ENCODE assay signal across 1 cellular context in genomic region chr6:39225946-39226437, GRCh38.
TF ChIP-seq lines count a peak whose summit lies in the region.

No MANE protein-coding gene starts in this region.

TF ChIP-seq in K562, 482 proteins besides CTCF, POLR2A, EP300 and RAD21 (continued from another document and continues in another):
- TF ChIP-seq CREB3L1 (IDR thresholded peaks at IDR 0.05; ENCODE audit: borderline replicate concordance, low read depth) (peak; percentile 32; the same call in 1 of the 2 replicates), CXXC5 (CRISPR knock-in tag; IDR thresholded peaks at IDR 0.05) (peak; percentile 57; the same call in 1 of the 2 replicates), HSF4 (CRISPR knock-in tag; IDR thresholded peaks at IDR 0.05; ENCODE audit: borderline replicate concordance) (0 out of 2 replicates have a peak, but pooled peaks have one; percentile 23), SPI1 (IDR thresholded peaks at IDR 0.05; ENCODE audit: borderline replicate concordance, low read depth, low read length) (peak; percentile 63; the same call in 1 of the 2 replicates), EGR1 (conservative IDR thresholded peaks at IDR 0.05) (no peak), MLLT1 (IDR thresholded peaks at IDR 0.05) (0 out of 4 replicates have a peak, but pooled peaks of 1 of the 2 experiments have one; percentile 13), ZNF592 (IDR thresholded peaks at IDR 0.05) (peak; percentile 96), C11orf30 (IDR thresholded peaks at IDR 0.05; ENCODE audit: low read depth) (peak; percentile 88), E2F3 (CRISPR knock-in tag; IDR thresholded peaks at IDR 0.05) (peak; percentile 84), BACH1 (tag; IDR thresholded peaks at IDR 0.05) (peak; percentile 85), MAFK (IDR thresholded peaks at IDR 0.05; ENCODE audit: low read length) (peak; percentile 60), USF1 (CRISPR knock-in tag; IDR thresholded peaks at IDR 0.05) (peak; percentile 93), FOXK2 (conservative IDR thresholded peaks at IDR 0.05 in 1 of 2, IDR thresholded peaks at IDR 0.05 in 1 of 2; ENCODE audit: low read depth in 2 of 2) (0 out of 4 replicates have a peak, but pooled peaks of 1 of the 2 experiments have one; percentile 56), JUNB (CRISPR knock-in tag; conservative IDR thresholded peaks at IDR 0.05) (peak; percentile 51; the same call in 1 of the 2 replicates), HNRNPK (IDR thresholded peaks at IDR 0.05; ENCODE audit: low read depth, low read length, poor library complexity, severe bottlenecking) (no peak), NR2C2 (CRISPR knock-in tag; IDR thresholded peaks at IDR 0.05) (no peak), NR2C2 (tag; IDR thresholded peaks at IDR 0.05) (peak; percentile 87), KDM1A (IDR thresholded peaks at IDR 0.05) (peak in 1 of 2 experiments; percentile 28; a peak in 1 of 4 replicates), FOXO4 (CRISPR knock-in tag; IDR thresholded peaks at IDR 0.05) (no peak), ZNF354B (CRISPR knock-in tag; IDR thresholded peaks at IDR 0.05) (0 out of 2 replicates have a peak, but pooled peaks have one; percentile 2), BRF2 (IDR thresholded peaks at IDR 0.05; ENCODE audit: borderline replicate concordance, insufficient read depth, insufficient read length) (no peak), NCOR1 (IDR thresholded peaks at IDR 0.05) (no peak), NFE2L1 (tag; IDR thresholded peaks at IDR 0.05; ENCODE audit: borderline replicate concordance, low read depth) (peak; percentile 14; the same call in 1 of the 2 replicates), ZBTB2 (IDR thresholded peaks at IDR 0.05) (peak; percentile 59; the same call in 1 of the 2 replicates), USF2 (CRISPR knock-in tag; IDR thresholded peaks at IDR 0.05) (peak; percentile 89), SLC30A9 (CRISPR knock-in tag; IDR thresholded peaks at IDR 0.05) (no peak), EP400 (IDR thresholded peaks at IDR 0.05) (peak; percentile 68), SMARCE1 (IDR thresholded peaks at IDR 0.05) (peak; percentile 82), TBL1XR1 (IDR thresholded peaks at IDR 0.05; ENCODE audit: low read length in 2 of 2) (no peak), GATAD2A (IDR thresholded peaks at IDR 0.05) (0 out of 2 replicates have a peak, but pooled peaks have one; percentile 74), DPF2 (IDR thresholded peaks at IDR 0.05) (peak; percentile 94), ZBTB17 (CRISPR knock-in tag; IDR thresholded peaks at IDR 0.05) (peak; percentile 82), ZNF133 (CRISPR knock-in tag; IDR thresholded peaks at IDR 0.05) (no peak), KDM5B (IDR thresholded peaks at IDR 0.05; ENCODE audit: insufficient replicate concordance, low read depth, low read length) (peak; percentile 23), ZKSCAN3 (CRISPR knock-in tag; IDR thresholded peaks at IDR 0.05) (no peak), ZNF655 (CRISPR knock-in tag; IDR thresholded peaks at IDR 0.05) (no peak), ZFP36 (IDR thresholded peaks at IDR 0.05; ENCODE audit: low read depth, low read length, partially characterized antibody) (no peak), FOSL1 (tag; conservative IDR thresholded peaks at IDR 0.05) (peak; percentile 95), NFIC (IDR thresholded peaks at IDR 0.05) (no peak), ETS1 (conservative IDR thresholded peaks at IDR 0.05; ENCODE audit: control insufficient read depth, low read depth, low read length) (no peak), SFPQ (IDR thresholded peaks at IDR 0.05; ENCODE audit: low read depth, low read length) (no peak), ZNF586 (CRISPR knock-in tag; conservative IDR thresholded peaks at IDR 0.05) (no peak), RNF2 (IDR thresholded peaks at IDR 0.05) (no peak; the same call in 1 of the 2 replicates), TEAD4 (IDR thresholded peaks at IDR 0.05; ENCODE audit: low read length) (peak; percentile 47; the same call in 1 of the 2 replicates), TEAD4 (CRISPR knock-in tag; IDR thresholded peaks at IDR 0.05; ENCODE audit: borderline replicate concordance) (no peak), ESRRA (IDR thresholded peaks at IDR 0.05; ENCODE audit: borderline replicate concordance, low read depth) (no peak), MAX (CRISPR knock-in tag; IDR thresholded peaks at IDR 0.05) (peak; percentile 58), CC2D1A (IDR thresholded peaks at IDR 0.05) (no peak), ERF (CRISPR knock-in tag; IDR thresholded peaks at IDR 0.05) (peak; percentile 84)
